In genomic region chr11:41320233-41320993, GRCh38 we compare ENCODE assay signal across 34 cellular contexts.
A peak's percentile ranks its signal among the peaks of the same experiment; 100 is the strongest.
DNase-seq lines count a peak whose midpoint lies in the region; ATAC-seq, FAIRE-seq and TF ChIP-seq lines count a peak whose summit lies in the region.
"Had no signal": no experiment of that assay in that cellular context is flagged by ENCODE, and none has a peak within 500 bp of the region (broad histone marks: within the 10 kb centered on the region; RNA-seq: fewer than 3 reads in every experiment).

No MANE protein-coding gene starts in this region.

- H3K4me3 ChIP-seq in GM12878 (no peak overlapping the region; the same call in 1 of the 2 replicates), neuron (ENCODE audit: low read length) (no peak overlapping the region), right atrium auricular region (no peak overlapping the region)
- H3K4me3 ChIP-seq: A549, GM23248, tibial artery, vagina had no signal

- intact Hi-C loops in GM12878 (cut with micrococcal nuclease; ENCODE audit: unreplicated experiment): no loop called here

- no peak for TF ChIP-seq EP300 in GM12878 (IDR thresholded peaks at IDR 0.05; ENCODE audit: borderline replicate concordance in 1 of 2, control insufficient read depth in 1 of 2, low read depth in 2 of 2, low read length in 2 of 2)

- CTCF ChIA-PET in GM12878 (lab: Yijun Ruan, JAX): interaction anchor here (1.3 kb wide), 1 partner anchor 11 kb away, joined by 8 read pairs; no protein-coding TSS in a partner anchor

- no TSS peak for BruUV-seq in GM12878 (replicated peaks; lab: Mats Ljungman, UMichigan)

- H3K4me2 ChIP-seq in GM12878 (ENCODE audit: control insufficient read depth, insufficient read depth): no peak overlapping the region
- H3K4me2 ChIP-seq: A549 had no signal

- no peaks in the 10 kb centered on the region for H4K20me1 ChIP-seq in GM12878 (ENCODE audit: control insufficient read depth, insufficient read depth)

- H3K4me1 ChIP-seq in GM12878 (ENCODE audit: control insufficient read depth, insufficient read depth, low read length): no peaks in the 10 kb centered on the region
- peaks cover 21% of the 10 kb centered on the region for H3K4me1 ChIP-seq in neuron (ENCODE audit: insufficient read depth, low read length)
- no peaks in the 10 kb centered on the region for H3K4me1 ChIP-seq in right atrium auricular region
- H3K4me1 ChIP-seq: A549, tibial artery, vagina had no signal

- H3K27ac ChIP-seq in GM12878 (ENCODE audit: control insufficient read depth, insufficient read depth): no peak overlapping the region
- no peak overlapping the region for H3K27ac ChIP-seq in right atrium auricular region
- H3K27ac ChIP-seq: A549, GM23248, tibial artery, vagina, VCaP had no signal

- SMC1A ChIA-PET in GM12878 (lab: Charles Lee; ENCODE audit: uncharacterized antibody, unreplicated experiment): interaction anchor here (0.9 to 1.9 kb wide), 2 partner anchors 9 to 93 kb away, joined by 3 to 5 read pairs; no protein-coding TSS in a partner anchor

- ATAC-seq in GM18519 (IDR thresholded peaks at IDR 0.05; ENCODE audit: low FRiP score, unreplicated experiment): peak; percentile 63
- ATAC-seq in HG03469 (IDR thresholded peaks at IDR 0.05; ENCODE audit: unreplicated experiment): peak; percentile 44
- no peak for ATAC-seq in GM12878
- ATAC-seq: A549; activated CD4-positive, alpha-beta T cell treated with anti-CD3 and anti-CD28 coated beads for 36 hours; activated CD8-positive, alpha-beta T cell treated with anti-CD3 and anti-CD28 coated beads for 36 hours; HepG2; left ventricle myocardium superior; Panc1; sciatic nerve had no signal

- H3K36me3 ChIP-seq in GM12878 (ENCODE audit: control insufficient read depth in 2 of 2, insufficient read depth in 2 of 2, low read length in 1 of 2): no peaks in the 10 kb centered on the region
- no peaks in the 10 kb centered on the region for H3K36me3 ChIP-seq in neuron (ENCODE audit: insufficient read depth, low read length)
- H3K36me3 ChIP-seq in right atrium auricular region: no peaks in the 10 kb centered on the region
- H3K36me3 ChIP-seq: tibial artery, vagina had no signal

- TF ChIP-seq CTCF in GM12878 (IDR thresholded peaks at IDR 0.05 in 2 of 3, conservative IDR thresholded peaks at IDR 0.05 in 1 of 3; ENCODE audit: control insufficient read depth in 2 of 3, extremely low read depth in 1 of 3, insufficient read depth in 1 of 3, low read depth in 3 of 3, low read length in 3 of 3) (no peak), right atrium auricular region (IDR thresholded peaks at IDR 0.05) (no peak)

- no peaks in the 10 kb centered on the region for H3K79me2 ChIP-seq in GM12878 (ENCODE audit: control insufficient read depth, insufficient read depth, low read length)

- no peak for TF ChIP-seq RAD21 in GM12878 (IDR thresholded peaks at IDR 0.05; ENCODE audit: insufficient read depth, low read depth, low read length)

- H2AFZ ChIP-seq in GM12878 (ENCODE audit: control insufficient read depth, low read depth, low read length) (no peak overlapping the region), neuron (ENCODE audit: low read depth, low read length) (peak overlapping the region; percentile 2)
- H2AFZ ChIP-seq: GM23248 had no signal

- no peaks in the 10 kb centered on the region for H3K9me3 ChIP-seq in GM12878 (replicated peaks; ENCODE audit: control insufficient read depth, insufficient read depth, low read length)
- no peaks in the 10 kb centered on the region for H3K9me3 ChIP-seq in neuron (ENCODE audit: low read length)
- H3K9me3 ChIP-seq in right atrium auricular region: no peaks in the 10 kb centered on the region
- H3K9me3 ChIP-seq: A549, tibial artery, vagina had no signal

- H3K9ac ChIP-seq in GM12878 (ENCODE audit: control insufficient read depth, insufficient read depth, low read length): no peak overlapping the region
- H3K9ac ChIP-seq: GM23248 had no signal

- WGBS in GM12878 (ENCODE audit: insufficient coverage, insufficient replicate concordance, low lambda C conversion rate, missing lambda C conversion rate): 0% methylated on average over 4 of the region's 4 CpGs

- RAD21 ChIA-PET in GM12878 (lab: Charles Lee; ENCODE audit: unreplicated experiment): interaction anchor here (0.8 to 1.6 kb wide), 3 partner anchors 68 to 106 kb away, joined by 3 read pairs; no protein-coding TSS in a partner anchor

- in situ Hi-C loops in GM12878 (cut with MboI): no loop called here

- FAIRE-seq in GM12878 (lab: Jason Lieb, UNC): no peak
- FAIRE-seq: A549, HepG2 had no signal

- POLR2A ChIA-PET in GM12878 (lab: Charles Lee): no interaction called here

- no peak for DNase-seq in GM12878 (ENCODE audit: low read depth, low spot score)
- no peak for DNase-seq in activated T-cell treated with anti-CD3 and anti-CD28 coated beads, Interleukin-2, amount 50 U/mL, for 48 hours
- no peak for DNase-seq in GF-D8 (lab: John Stamatoyannopoulos, UW)
- DNase-seq in right atrium auricular region (ENCODE audit: low spot score): no peak
- DNase-seq in activated gamma-delta T cell (lab: John Stamatoyannopoulos, UW): no peak
- DNase-seq: activated CD4-positive, alpha-beta T cell treated with anti-CD3 and anti-CD28 coated beads for 36 hours; activated CD8-positive, alpha-beta T cell treated with anti-CD3 and anti-CD28 coated beads for 36 hours; AML-193; anterior cingulate cortex; caudate nucleus; CD4-positive, CD25-positive, alpha-beta regulatory T cell; endodermal cell; GM23248; head of caudate nucleus; islet precursor cell; Karpas-422; left ventricle myocardium superior; mesendoderm; NCI-H1436 treated with DMSO at 0.1 percent for 48 hours; NCI-H345; NCI-H69; stimulated activated CD4-positive, alpha-beta T cell treated with anti-CD3 and anti-CD28 coated beads, Interleukin-12 subunit alpha, Interleukin-12 subunit beta, amount 100 ng/mL, for 4 hours; stimulated activated CD4-positive, alpha-beta T cell treated with anti-CD3 and anti-CD28 coated beads, Interleukin-2, amount 100 ng/mL, for 48 hours; T-helper 9 cell; tibial artery had no signal

- no peaks in the 10 kb centered on the region for H3K27me3 ChIP-seq in GM12878 (replicated peaks in 1 of 2; ENCODE audit: control insufficient read depth in 2 of 2, insufficient read depth in 2 of 2, low read length in 1 of 2)
- H3K27me3 ChIP-seq in neuron (ENCODE audit: insufficient read depth, low read length): no peaks in the 10 kb centered on the region
- H3K27me3 ChIP-seq in right atrium auricular region: no peaks in the 10 kb centered on the region
- H3K27me3 ChIP-seq: tibial artery, vagina had no signal

- TF ChIP-seq POLR2A in GM12878 (IDR thresholded peaks at IDR 0.05; ENCODE audit: low read depth, low read length): no peak

TF ChIP-seq in GM12878, 131 proteins besides CTCF, POLR2A, EP300 and RAD21:
- TF ChIP-seq NR2F1 (conservative IDR thresholded peaks at IDR 0.05) (peak; percentile 82), ZBTB4 (CRISPR knock-in tag; IDR thresholded peaks at IDR 0.05) (no peak), NFXL1 (IDR thresholded peaks at IDR 0.05; ENCODE audit: borderline replicate concordance) (no peak), SMC3 (IDR thresholded peaks at IDR 0.05; ENCODE audit: borderline replicate concordance, low read length) (no peak), IKZF1 (conservative IDR thresholded peaks at IDR 0.05) (0 out of 2 replicates have a peak, but pooled peaks have one; percentile 18), BCL11A (IDR thresholded peaks at IDR 0.05; ENCODE audit: low read depth, low read length) (no peak), MTA2 (IDR thresholded peaks at IDR 0.05; ENCODE audit: low read depth) (no peak), ZBTB11 (CRISPR knock-in tag; IDR thresholded peaks at IDR 0.05) (no peak)
